In genomic region chr7:77888998-77889397, GRCh38 we compare ENCODE assay signal across 20 cellular contexts.
DNase-seq lines count a peak whose midpoint lies in the region; ATAC-seq and TF ChIP-seq lines count a peak whose summit lies in the region.
"Had no signal": no experiment of that assay in that cellular context is flagged by ENCODE, and none has a peak within 500 bp of the region (broad histone marks: within the 10 kb centered on the region; RNA-seq: fewer than 3 reads in every experiment).

No MANE protein-coding gene starts in this region.

- CTCF ChIA-PET in A673 (lab: Charles Lee): no interaction called here

- DNase-seq in A673 (ENCODE audit: low spot score): peak; percentile 50
- no peak for DNase-seq in Karpas-422
- DNase-seq in gastrocnemius medialis: no peak
- no peak for DNase-seq in activated CD4-positive, alpha-beta T cell treated with anti-CD3 and anti-CD28 coated beads for 1 hour
- no peak for DNase-seq in spleen
- DNase-seq in SHP77 (lab: John Stamatoyannopoulos, UW): no peak
- DNase-seq: 8988T; CD4-positive, CD25-positive, alpha-beta regulatory T cell; DMS153; Kasumi-1; NCI-H1092 treated with DMSO at 0.1 percent for 48 hours; NCI-H1436; NCI-H187; NCI-H2081 treated with DMSO at 0.1 percent for 48 hours; NCI-H446 treated with DMSO at 0.1 percent for 48 hours; NCI-H526; Right ventricle myocardium superior; RPMI8226 had no signal

- intact Hi-C loops in A673 (cut with micrococcal nuclease; ENCODE audit: unreplicated experiment) (no loop called here), gastrocnemius medialis (cut with DNase I; ENCODE audit: low total_unique reads) (loop anchor here (5.0 kb wide), 1 partner anchor 92 kb away; the partner anchor contains the start of genes PHTF2 and TMEM60), spleen (cut with DNase I; ENCODE audit: low total_unique reads) (no loop called here)

- H3K36me3 ChIP-seq in A673 (ENCODE audit: insufficient read depth, low read length, poor library complexity, severe bottlenecking) (no peaks in the 10 kb centered on the region), Karpas-422 (ENCODE audit: insufficient read depth, low read length) (no peaks in the 10 kb centered on the region), gastrocnemius medialis (no peaks in the 10 kb centered on the region), spleen (no peaks in the 10 kb centered on the region)
- H3K36me3 ChIP-seq: BLaER1 had no signal

- no peak overlapping the region for H3K4me3 Mint-ChIP-seq in activated T-helper 17 cell treated with anti-CD3 and anti-CD28 coated beads, Interleukin-2, amount 50 U/mL, for 72 hours

- H3K27ac ChIP-seq in A673 (ENCODE audit: low read depth, low read length, poor library complexity, severe bottlenecking) (no peak overlapping the region), Karpas-422 (ENCODE audit: low read length) (peak overlapping the region; percentile 33; the same call in 1 of the 2 replicates), gastrocnemius medialis (peak overlapping the region; percentile 10 to 72 (median 54)), spleen (no peak overlapping the region)
- H3K27ac ChIP-seq: BLaER1 had no signal

- no peak overlapping the region for H3K9ac ChIP-seq in Karpas-422 (ENCODE audit: low read length)
- H3K9ac ChIP-seq: BLaER1 had no signal

- H4K20me1 ChIP-seq in Karpas-422 (ENCODE audit: insufficient read depth, low read depth, low read length): no peaks in the 10 kb centered on the region
- H4K20me1 ChIP-seq: BLaER1 had no signal

- TF ChIP-seq POLR2A in gastrocnemius medialis (IDR thresholded peaks at IDR 0.05) (no peak), spleen (IDR thresholded peaks at IDR 0.05) (no peak)

- no TSS peak for BruUV-seq in A673 (replicated peaks; lab: Mats Ljungman, UMichigan)

- no peak overlapping the region for H3K4me2 ChIP-seq in Karpas-422 (ENCODE audit: low read depth, low read length, poor library complexity, severe bottlenecking)
- H3K4me2 ChIP-seq: BLaER1 had no signal

- no peaks in the 10 kb centered on the region for H3K27me3 Mint-ChIP-seq in activated T-helper 17 cell treated with anti-CD3 and anti-CD28 coated beads, Interleukin-2, amount 50 U/mL, for 72 hours
- H3K27me3 Mint-ChIP-seq: CD4-positive, CD25-positive, alpha-beta regulatory T cell had no signal

- no peaks in the 10 kb centered on the region for H3K9me2 ChIP-seq in Karpas-422 (replicated peaks; ENCODE audit: insufficient read depth, low read length)

- H3K27me3 ChIP-seq in A673 (replicated peaks; ENCODE audit: insufficient read depth, low read depth, low read length, poor library complexity) (no peaks in the 10 kb centered on the region), Karpas-422 (ENCODE audit: low read length) (no peaks in the 10 kb centered on the region), gastrocnemius medialis (no peaks in the 10 kb centered on the region), spleen (replicated peaks in 1 of 7) (no peaks in the 10 kb centered on the region)
- H3K27me3 ChIP-seq: BLaER1 had no signal

- in situ Hi-C loops in gastrocnemius medialis (cut with MboI; ENCODE audit: low sequenced_read_pairs in 4 of 4): no loop called here

- no peaks in the 10 kb centered on the region for H3K9me3 Mint-ChIP-seq in activated T-helper 17 cell treated with anti-CD3 and anti-CD28 coated beads, Interleukin-2, amount 50 U/mL, for 72 hours
- H3K9me3 Mint-ChIP-seq: CD4-positive, CD25-positive, alpha-beta regulatory T cell had no signal

- no peak overlapping the region for H2AFZ ChIP-seq in Karpas-422 (ENCODE audit: low read length)

- H3K4me1 ChIP-seq in A673 (ENCODE audit: insufficient read depth, low read length, poor library complexity, severe bottlenecking): peaks cover 18% of the 10 kb centered on the region
- H3K4me1 ChIP-seq in Karpas-422 (ENCODE audit: low read length): peaks cover 31% of the 10 kb centered on the region
- peaks cover 26 to 28% of the 10 kb centered on the region in 2 donors for H3K4me1 ChIP-seq in gastrocnemius medialis
- H3K4me1 ChIP-seq in spleen: peaks cover 0 to 5% (median 0%) of the 10 kb centered on the region in 6 donors
- H3K4me1 ChIP-seq: BLaER1 had no signal

- peaks cover 94% of the 10 kb centered on the region for H3K79me2 ChIP-seq in Karpas-422 (ENCODE audit: low read length)

- TF ChIP-seq CTCF in A673 (conservative IDR thresholded peaks at IDR 0.05; ENCODE audit: low read depth, low read length): no peak
- TF ChIP-seq CTCF in gastrocnemius medialis (IDR thresholded peaks at IDR 0.05 in 4 of 5, conservative IDR thresholded peaks at IDR 0.05 in 1 of 5): no peak
- TF ChIP-seq CTCF in spleen (IDR thresholded peaks at IDR 0.05 in 8 of 11, conservative IDR thresholded peaks at IDR 0.05 in 3 of 11): no peak

- H3K4me3 ChIP-seq in A673 (ENCODE audit: low read depth, low read length, poor library complexity, severe bottlenecking) (no peak overlapping the region), Karpas-422 (ENCODE audit: low read length) (no peak overlapping the region), gastrocnemius medialis (no peak overlapping the region), spleen (no peak overlapping the region)
- H3K4me3 ChIP-seq: BLaER1 had no signal

- WGBS in spleen, 5 donors: 91 to 100% (median 98%) methylated on average over 1 of the region's 1 CpG

- H3K27ac Mint-ChIP-seq in activated T-helper 17 cell treated with anti-CD3 and anti-CD28 coated beads, Interleukin-2, amount 50 U/mL, for 72 hours: peak overlapping the region; percentile 78
- H3K27ac Mint-ChIP-seq: CD4-positive, CD25-positive, alpha-beta regulatory T cell had no signal

- H3K36me3 Mint-ChIP-seq in activated T-helper 17 cell treated with anti-CD3 and anti-CD28 coated beads, Interleukin-2, amount 50 U/mL, for 72 hours (ENCODE audit: low read depth): peaks cover 38% of the 10 kb centered on the region

- POLR2A ChIA-PET in A673 (lab: Charles Lee; ENCODE audit: low non-redundant PET): no interaction called here

- ATAC-seq in activated T-helper 17 cell treated with anti-CD3 and anti-CD28 coated beads, Interleukin-2, amount 50 U/mL, for 72 hours (replicated peaks): no peak
- ATAC-seq in gastrocnemius medialis: no peak

- peaks cover 18% of the 10 kb centered on the region for H3K4me1 Mint-ChIP-seq in activated T-helper 17 cell treated with anti-CD3 and anti-CD28 coated beads, Interleukin-2, amount 50 U/mL, for 72 hours

- H3K9me3 ChIP-seq in A673 (ENCODE audit: low read depth, low read length, poor library complexity, severe bottlenecking) (no peaks in the 10 kb centered on the region), Karpas-422 (ENCODE audit: low read length) (no peaks in the 10 kb centered on the region), gastrocnemius medialis (no peaks in the 10 kb centered on the region), spleen (no peaks in the 10 kb centered on the region)
- H3K9me3 ChIP-seq: BLaER1 had no signal

Comparison
In these comparisons a context has a peak if more than half of its experiments do, and no peak if none do; other contexts are left out.
1. H3K27ac ChIP-seq: peak in Karpas-422 (single experiment) and gastrocnemius medialis (4 of 4); none in A673 (single experiment) and spleen (0 of 8).